2 cellular contexts compared by ENCODE assay signal in genomic region chr3:183252973-183253363, GRCh38.
TF ChIP-seq lines count a peak whose summit lies in the region.

TSS of gene B3GNT5 (plus strand) at chr3:183253253. CDS start at chr3:183269799, 16,546 bp downstream.

TF ChIP-seq in IMR-90, 13 proteins besides CTCF, POLR2A, EP300 and RAD21 (continued from another document):
- TF ChIP-seq MXI1 (IDR thresholded peaks at IDR 0.05; ENCODE audit: borderline replicate concordance, low read depth, low read length) (no peak), USF2 (IDR thresholded peaks at IDR 0.05; ENCODE audit: low read depth, low read length) (no peak), BHLHE40 (IDR thresholded peaks at IDR 0.05; ENCODE audit: low read depth, low read length) (no peak), CHD1 (IDR thresholded peaks at IDR 0.05; ENCODE audit: low read depth, low read length) (no peak), MAFK (IDR thresholded peaks at IDR 0.05; ENCODE audit: low read depth, low read length) (no peak), FOS (IDR thresholded peaks at IDR 0.05; ENCODE audit: low read depth, low read length) (no peak), NFE2L2 (IDR thresholded peaks at IDR 0.05; ENCODE audit: low read depth, low read length) (no peak), MAZ (IDR thresholded peaks at IDR 0.05; ENCODE audit: borderline replicate concordance, low read depth, low read length) (no peak)
- TF ChIP-seq, protein P1, sequence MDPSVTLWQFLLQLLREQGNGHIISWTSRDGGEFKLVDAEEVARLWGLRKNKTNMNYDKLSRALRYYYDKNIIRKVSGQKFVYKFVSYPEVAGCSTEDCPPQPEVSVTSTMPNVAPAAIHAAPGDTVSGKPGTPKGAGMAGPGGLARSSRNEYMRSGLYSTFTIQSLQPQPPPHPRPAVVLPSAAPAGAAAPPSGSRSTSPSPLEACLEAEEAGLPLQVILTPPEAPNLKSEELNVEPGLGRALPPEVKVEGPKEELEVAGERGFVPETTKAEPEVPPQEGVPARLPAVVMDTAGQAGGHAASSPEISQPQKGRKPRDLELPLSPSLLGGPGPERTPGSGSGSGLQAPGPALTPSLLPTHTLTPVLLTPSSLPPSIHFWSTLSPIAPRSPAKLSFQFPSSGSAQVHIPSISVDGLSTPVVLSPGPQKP (IDR thresholded peaks at IDR 0.05; ENCODE audit: borderline replicate concordance, low read depth, low read length), result no peak

TF ChIP-seq in WTC11, 78 proteins besides CTCF, POLR2A, EP300 and RAD21 (continued from another document):
- no peak for TF ChIP-seq ARID4B (CRISPR knock-in tag; IDR thresholded peaks at IDR 0.05; ENCODE audit: borderline replicate concordance)
- TF ChIP-seq ZNF281 (CRISPR knock-in tag; IDR thresholded peaks at IDR 0.05), result no peak
- TF ChIP-seq CREM (CRISPR knock-in tag; IDR thresholded peaks at IDR 0.05), result no peak
- no peak for TF ChIP-seq ZSCAN18 (CRISPR knock-in tag; IDR thresholded peaks at IDR 0.05)
- TF ChIP-seq OVOL2 (CRISPR knock-in tag; IDR thresholded peaks at IDR 0.05; ENCODE audit: borderline replicate concordance), result no peak
- TF ChIP-seq RORB (CRISPR knock-in tag; IDR thresholded peaks at IDR 0.05), result no peak
- TF ChIP-seq, protein P2, sequence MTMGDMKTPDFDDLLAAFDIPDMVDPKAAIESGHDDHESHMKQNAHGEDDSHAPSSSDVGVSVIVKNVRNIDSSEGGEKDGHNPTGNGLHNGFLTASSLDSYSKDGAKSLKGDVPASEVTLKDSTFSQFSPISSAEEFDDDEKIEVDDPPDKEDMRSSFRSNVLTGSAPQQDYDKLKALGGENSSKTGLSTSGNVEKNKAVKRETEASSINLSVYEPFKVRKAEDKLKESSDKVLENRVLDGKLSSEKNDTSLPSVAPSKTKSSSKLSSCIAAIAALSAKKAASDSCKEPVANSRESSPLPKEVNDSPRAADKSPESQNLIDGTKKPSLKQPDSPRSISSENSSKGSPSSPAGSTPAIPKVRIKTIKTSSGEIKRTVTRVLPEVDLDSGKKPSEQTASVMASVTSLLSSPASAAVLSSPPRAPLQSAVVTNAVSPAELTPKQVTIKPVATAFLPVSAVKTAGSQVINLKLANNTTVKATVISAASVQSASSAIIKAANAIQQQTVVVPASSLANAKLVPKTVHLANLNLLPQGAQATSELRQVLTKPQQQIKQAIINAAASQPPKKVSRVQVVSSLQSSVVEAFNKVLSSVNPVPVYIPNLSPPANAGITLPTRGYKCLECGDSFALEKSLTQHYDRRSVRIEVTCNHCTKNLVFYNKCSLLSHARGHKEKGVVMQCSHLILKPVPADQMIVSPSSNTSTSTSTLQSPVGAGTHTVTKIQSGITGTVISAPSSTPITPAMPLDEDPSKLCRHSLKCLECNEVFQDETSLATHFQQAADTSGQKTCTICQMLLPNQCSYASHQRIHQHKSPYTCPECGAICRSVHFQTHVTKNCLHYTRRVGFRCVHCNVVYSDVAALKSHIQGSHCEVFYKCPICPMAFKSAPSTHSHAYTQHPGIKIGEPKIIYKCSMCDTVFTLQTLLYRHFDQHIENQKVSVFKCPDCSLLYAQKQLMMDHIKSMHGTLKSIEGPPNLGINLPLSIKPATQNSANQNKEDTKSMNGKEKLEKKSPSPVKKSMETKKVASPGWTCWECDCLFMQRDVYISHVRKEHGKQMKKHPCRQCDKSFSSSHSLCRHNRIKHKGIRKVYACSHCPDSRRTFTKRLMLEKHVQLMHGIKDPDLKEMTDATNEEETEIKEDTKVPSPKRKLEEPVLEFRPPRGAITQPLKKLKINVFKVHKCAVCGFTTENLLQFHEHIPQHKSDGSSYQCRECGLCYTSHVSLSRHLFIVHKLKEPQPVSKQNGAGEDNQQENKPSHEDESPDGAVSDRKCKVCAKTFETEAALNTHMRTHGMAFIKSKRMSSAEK (CRISPR knock-in tag; IDR thresholded peaks at IDR 0.05; ENCODE audit: borderline replicate concordance), result no peak
- TF ChIP-seq, protein P3, sequence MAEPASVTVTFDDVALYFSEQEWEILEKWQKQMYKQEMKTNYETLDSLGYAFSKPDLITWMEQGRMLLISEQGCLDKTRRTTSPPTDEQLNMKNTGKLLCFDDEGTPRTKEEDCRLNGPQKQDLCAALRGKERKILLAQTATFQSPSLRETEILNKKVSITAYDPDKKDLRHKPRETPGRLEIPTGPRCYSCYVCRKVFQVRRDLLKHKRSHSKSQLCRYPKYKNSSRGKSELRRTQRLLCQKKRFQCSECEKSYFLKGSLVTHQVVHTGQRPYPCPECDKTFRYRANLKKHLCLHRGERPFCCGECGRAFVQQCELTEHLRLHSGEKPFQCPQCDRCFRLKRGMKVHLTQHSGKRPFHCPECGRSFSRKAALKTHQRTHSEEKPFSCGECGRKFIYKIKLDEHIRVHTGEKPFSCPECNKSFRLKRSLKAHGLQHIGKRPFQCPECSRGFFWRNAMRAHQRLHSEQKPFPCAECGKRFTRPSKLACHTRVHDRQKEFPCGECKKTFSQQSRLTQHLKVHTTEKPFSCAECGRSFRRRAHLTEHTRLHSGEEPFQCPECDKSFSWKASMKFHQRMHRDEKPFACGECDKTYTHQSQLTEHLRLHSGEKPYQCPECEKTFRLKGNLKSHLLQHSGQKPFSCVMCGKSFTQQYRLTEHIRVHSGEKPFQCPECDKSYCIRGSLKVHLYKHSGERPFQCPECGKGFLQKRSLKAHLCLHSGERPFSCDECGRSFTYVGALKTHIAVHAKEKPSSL (CRISPR knock-in tag; conservative IDR thresholded peaks at IDR 0.05), result no peak
